Comparison of ENCODE assay signal across 19 cellular contexts in the genomic region with DNA sequence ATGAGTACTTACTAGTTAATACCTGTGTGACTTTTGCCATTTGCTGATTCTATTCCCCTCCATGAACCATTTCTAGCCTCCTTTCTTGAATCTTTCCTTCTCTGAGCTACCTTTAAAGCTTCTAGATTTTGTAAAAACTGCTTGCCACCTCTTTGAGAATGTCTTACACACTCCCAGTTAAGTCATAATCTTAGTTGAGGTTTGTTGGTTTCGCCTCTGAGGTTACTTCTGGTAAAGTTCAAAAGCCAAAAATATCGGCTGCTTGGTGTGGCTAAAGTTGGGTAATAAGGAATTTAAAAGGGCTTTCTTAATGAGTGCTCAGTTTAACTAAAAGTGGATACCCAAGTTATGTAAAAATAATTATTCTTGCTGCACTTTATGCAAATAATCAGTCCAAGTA.
A peak's percentile ranks its signal among the peaks of the same experiment; 100 is the strongest.
DNase-seq lines count a peak whose midpoint lies in the region; ATAC-seq and TF ChIP-seq lines count a peak whose summit lies in the region.
"Had no signal": no experiment of that assay in that cellular context is flagged by ENCODE, and none has a peak within 500 bp of the region (broad histone marks: within the 10 kb centered on the region; RNA-seq: fewer than 3 reads in every experiment).

No MANE protein-coding gene starts in this region.

- no peaks in the 10 kb centered on the region for H3K9me2 ChIP-seq in MM.1S (replicated peaks; ENCODE audit: insufficient read depth, low read length)

- peak overlapping the region; percentile 29 for H3K4me2 ChIP-seq in MM.1S (ENCODE audit: low read depth, low read length)

- no peaks in the 10 kb centered on the region for H4K20me1 ChIP-seq in MM.1S (ENCODE audit: insufficient read depth, low read length)

- peak; percentile 76 for ATAC-seq in GM19455 (IDR thresholded peaks at IDR 0.05; ENCODE audit: unreplicated experiment)
- ATAC-seq in HG02885 (IDR thresholded peaks at IDR 0.05; ENCODE audit: poor library complexity, unreplicated experiment), result peak; percentile 87
- no peak for ATAC-seq in HG03432 (IDR thresholded peaks at IDR 0.05; ENCODE audit: unreplicated experiment)
- ATAC-seq in HG02970 (IDR thresholded peaks at IDR 0.05; ENCODE audit: low FRiP score, unreplicated experiment), result no peak
- ATAC-seq: activated CD8-positive, alpha-beta T cell treated with anti-CD3 and anti-CD28 coated beads, Interleukin-2, amount 10 ng/mL, durations not matched to agents 7 days and 5 days; stimulated activated effector memory CD8-positive, alpha-beta T cell treated with anti-CD3 and anti-CD28 coated beads, Interleukin-12 subunit alpha, Interleukin-12 subunit beta, amount 100 ng/mL, for 72 hours had no signal

- no peaks in the 10 kb centered on the region for H3K36me3 ChIP-seq in MM.1S (replicated peaks; ENCODE audit: insufficient read depth, low read length)
- H3K36me3 ChIP-seq: cardiac muscle cell, thyroid gland had no signal

- H3K27ac ChIP-seq in MM.1S (ENCODE audit: low read length), result peak overlapping the region; percentile 51; the same call in 1 of the 2 replicates
- H3K27ac ChIP-seq: cardiac muscle cell, thyroid gland had no signal

- H3K27me3 ChIP-seq in MM.1S (replicated peaks; ENCODE audit: insufficient read depth, low read length), result no peaks in the 10 kb centered on the region
- H3K27me3 ChIP-seq: cardiac muscle cell, thyroid gland had no signal

- peaks cover 37% of the 10 kb centered on the region for H3K4me1 ChIP-seq in MM.1S (ENCODE audit: low read length)
- H3K4me1 ChIP-seq: thyroid gland had no signal

- H3K4me3 ChIP-seq in MM.1S (ENCODE audit: low read length), result no peak overlapping the region
- H3K4me3 ChIP-seq: cardiac muscle cell, thyroid gland had no signal

- no peaks in the 10 kb centered on the region for H3K79me2 ChIP-seq in MM.1S (ENCODE audit: low read length)

- peaks cover 10% of the 10 kb centered on the region for H3F3A ChIP-seq in MM.1S (ENCODE audit: insufficient read depth, low read length)

- no peak overlapping the region for H3K9ac ChIP-seq in MM.1S (ENCODE audit: low read length)

- peak; percentile 5 for DNase-seq in GM13976 (ENCODE audit: low spot score)
- peak; percentile 74 for DNase-seq in MM.1S
- DNase-seq in NCI-H1694 (lab: John Stamatoyannopoulos, UW), result no peak
- no peak for DNase-seq in cerebellar nuclear complex (lab: John Stamatoyannopoulos, UW)
- DNase-seq: activated CD8-positive, alpha-beta T cell treated with anti-CD3 and anti-CD28 coated beads, Interleukin-2, amount 10 ng/mL, durations not matched to agents 7 days and 5 days; activated naive CD4-positive, alpha-beta T cell treated with Interleukin-2 at 50 U/mL for 16 hours; activated T-cell treated with anti-CD3 and anti-CD28 coated beads, Interleukin-2, amount 50 U/mL, for 24 hours; C1 segment of cervical spinal cord; KBM-7; NCI-H1092 treated with DMSO at 0.1 percent for 48 hours; NCI-H510A; NK-92 treated with Interleukin-12 subunit alpha and Interleukin-12 subunit beta, amount 100 ng/mL, for 24 hours; thyroid gland had no signal

- in situ Hi-C loops in GM13976 (cut with MboI; ENCODE audit: low sequenced_read_pairs, unreplicated experiment), result no loop called here

- TF ChIP-seq CTCF in GM13976 (IDR thresholded peaks at IDR 0.05; ENCODE audit: borderline replicate concordance, control extremely low read depth, extremely low read depth, insufficient read depth, missing control alignments), result no peak
- no peak for TF ChIP-seq CTCF in MM.1S (IDR thresholded peaks at IDR 0.05; ENCODE audit: low read length)

- H3K9me3 ChIP-seq in MM.1S (replicated peaks; ENCODE audit: insufficient read depth, low read length), result no peaks in the 10 kb centered on the region
- H3K9me3 ChIP-seq: thyroid gland had no signal

- no peak overlapping the region; the same call in 1 of the 2 replicates for H2AFZ ChIP-seq in MM.1S (ENCODE audit: low read length)

Comparison
In these comparisons a context has a peak if more than half of its experiments do, and no peak if none do; other contexts are left out.
1. DNase-seq: peak in GM13976 (single experiment) and MM.1S (single experiment); none in NCI-H1694 (single experiment) and cerebellar nuclear complex (0 of 2).
2. ATAC-seq: peak in GM19455 (single experiment) and HG02885 (single experiment); none in HG03432 (single experiment) and HG02970 (single experiment).